9 cellular contexts compared by ENCODE assay signal in the genomic region with DNA sequence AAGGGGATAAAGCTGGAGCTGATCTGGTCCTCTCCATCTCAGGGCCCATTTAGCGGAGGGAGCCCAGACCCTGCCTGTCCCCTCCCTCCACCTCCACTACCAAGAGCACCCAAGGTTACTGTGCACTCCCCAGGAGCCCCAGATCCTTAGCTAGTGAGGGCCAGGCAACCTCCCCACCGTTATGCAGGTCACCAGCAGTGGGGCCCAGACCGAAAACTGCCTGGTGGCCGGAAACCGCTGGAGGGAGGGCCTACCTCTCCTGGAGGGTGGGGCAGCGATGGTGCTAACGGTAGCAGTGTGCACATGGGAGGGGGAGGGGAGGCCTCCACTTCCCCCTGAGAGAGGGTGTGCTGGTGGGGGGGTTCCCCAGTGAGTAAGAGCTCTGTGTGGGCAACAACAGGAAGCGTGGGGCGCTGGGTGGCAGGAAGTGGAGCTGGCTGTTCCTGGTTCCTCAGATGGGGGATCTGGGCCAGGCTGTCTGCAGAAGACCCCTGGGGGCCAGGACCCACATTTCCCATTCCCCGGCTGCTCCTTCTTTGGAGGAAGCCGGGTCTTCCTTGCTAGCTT. TPM values are rescaled to one million over a fixed set of nuclear protein-coding genes. Genes with fewer than 3 reads are reported as not detected.
DNase-seq lines count a peak whose midpoint lies in the region; ATAC-seq and TF ChIP-seq lines count a peak whose summit lies in the region.
"Had no signal": no experiment of that assay in that cellular context is flagged by ENCODE, and none has a peak within 500 bp of the region (broad histone marks: within the 10 kb centered on the region; RNA-seq: fewer than 3 reads in every experiment).

No MANE protein-coding gene starts in this region.

- no peak overlapping the region for H3K4me2 ChIP-seq in osteoblast (ENCODE audit: insufficient read depth, low read length)

- CTCF ChIA-PET in activated CD4-positive, alpha-beta T cell treated with anti-CD3 and anti-CD28 coated beads for 36 hours (lab: Charles Lee) = interaction anchor here (0.6 to 3.0 kb wide), 18 partner anchors 9 to 177 kb away, joined by 3 to 30 read pairs (median 4); partner anchors contain the start of genes ACBD4, HEXIM1 and MAP3K14

- peaks cover 41% of the 10 kb centered on the region for H3K4me1 ChIP-seq in osteoblast (ENCODE audit: insufficient read depth, low read length)
- peaks cover 0 to 14% (median 13%) of the 10 kb centered on the region in 4 donors for H3K4me1 ChIP-seq in tibial artery
- peaks cover 20% of the 10 kb centered on the region for H3K4me1 ChIP-seq in BE2C

- H3K36me3 ChIP-seq in osteoblast (ENCODE audit: insufficient read depth, low read length) (no peaks in the 10 kb centered on the region), tibial artery (no peaks in the 10 kb centered on the region), BE2C (no peaks in the 10 kb centered on the region)

- peaks cover 57% of the 10 kb centered on the region for H3K4me1 Mint-ChIP-seq in activated CD4-positive, alpha-beta T cell treated with anti-CD3 and anti-CD28 coated beads for 36 hours
- peaks cover 85% of the 10 kb centered on the region for H3K4me1 Mint-ChIP-seq in dendritic cell treated with granulocyte-macrophage colony-stimulating factor and Interleukin-4, amounts not matched to agents 40 ng/mL and 50 ng/mL, for 4 days (ENCODE audit: low read depth)

- no peak overlapping the region for H2AFZ ChIP-seq in osteoblast (ENCODE audit: low read length)

- intact Hi-C loops in activated CD4-positive, alpha-beta T cell treated with anti-CD3 and anti-CD28 coated beads for 36 hours (cut with DNase I, micrococcal nuclease) = loop anchor here in 1 of 2 experiments (1.0 to 5.0 kb wide), 7 partner anchors 65 to 966 kb away; partner anchors contain the start of genes GPATCH8, HEXIM1, HEXIM2 and KANSL1
- intact Hi-C loops in dendritic cell treated with granulocyte-macrophage colony-stimulating factor and Interleukin-4, amounts not matched to agents 40 ng/mL and 50 ng/mL, for 4 days (cut with micrococcal nuclease) = loop anchor here (5.0 kb wide), 1 partner anchor 91 kb away; the partner anchor contains the start of gene MAP3K14
- intact Hi-C loops in tibial artery (cut with DNase I; ENCODE audit: low total_unique reads) = no loop called here

- no peaks in the 10 kb centered on the region for H4K20me1 ChIP-seq in osteoblast (ENCODE audit: insufficient read depth, low read length)

- peak overlapping the region; percentile 94 for H3K4me3 Mint-ChIP-seq in activated CD4-positive, alpha-beta T cell treated with anti-CD3 and anti-CD28 coated beads for 36 hours
- H3K4me3 Mint-ChIP-seq in dendritic cell treated with granulocyte-macrophage colony-stimulating factor and Interleukin-4, amounts not matched to agents 40 ng/mL and 50 ng/mL, for 4 days = peak overlapping the region; percentile 93

- peak; percentile 98 for DNase-seq in activated CD4-positive, alpha-beta T cell treated with anti-CD3 and anti-CD28 coated beads for 36 hours
- DNase-seq in osteoblast (ENCODE audit: insufficient read length, low spot score, missing footprints) (peak; percentile 86), tibial artery (peak; percentile 81 to 85), SHP77 treated with DMSO at 0.1 percent for 48 hours (lab: John Stamatoyannopoulos, UW) (no peak), BE2C (no peak)

- H3K4me3 ChIP-seq in osteoblast (ENCODE audit: insufficient read depth, low read length) = no peak overlapping the region
- peak overlapping the region in 1 of 2 donors; percentile 1 for H3K4me3 ChIP-seq in tibial artery
- no peak overlapping the region for H3K4me3 ChIP-seq in BE2C (ENCODE audit: low read depth, low read length)

- H3K27me3 ChIP-seq in osteoblast (ENCODE audit: insufficient read depth, low read length) (peaks cover 18% of the 10 kb centered on the region), tibial artery (peaks cover 0 to 51% of the 10 kb centered on the region in 2 donors), BE2C (peaks cover 16% of the 10 kb centered on the region)

- H3K27ac ChIP-seq in osteoblast (ENCODE audit: low read depth, low read length) = no peak overlapping the region
- no peak overlapping the region for H3K27ac ChIP-seq in tibial artery
- H3K27ac ChIP-seq: epithelial cell of prostate had no signal

- peak overlapping the region; percentile 100 for H3K27ac Mint-ChIP-seq in activated CD4-positive, alpha-beta T cell treated with anti-CD3 and anti-CD28 coated beads for 36 hours
- peak overlapping the region; percentile 97 for H3K27ac Mint-ChIP-seq in dendritic cell treated with granulocyte-macrophage colony-stimulating factor and Interleukin-4, amounts not matched to agents 40 ng/mL and 50 ng/mL, for 4 days

- H3K9me3 Mint-ChIP-seq in activated CD4-positive, alpha-beta T cell treated with anti-CD3 and anti-CD28 coated beads for 36 hours (ENCODE audit: low read depth) = no peaks in the 10 kb centered on the region
- H3K9me3 Mint-ChIP-seq in dendritic cell treated with granulocyte-macrophage colony-stimulating factor and Interleukin-4, amounts not matched to agents 40 ng/mL and 50 ng/mL, for 4 days = no peaks in the 10 kb centered on the region

- no peak for TF ChIP-seq CTCF in osteoblast (IDR thresholded peaks at IDR 0.05; ENCODE audit: extremely low read depth, low read depth, low read length)
- no peak for TF ChIP-seq CTCF in tibial artery (IDR thresholded peaks at IDR 0.05)
- no peak for TF ChIP-seq CTCF in BE2C (IDR thresholded peaks at IDR 0.05; ENCODE audit: low read depth, low read length)

- ATAC-seq in GM19328 (IDR thresholded peaks at IDR 0.05; ENCODE audit: unreplicated experiment) = peak; percentile 45
- peak; percentile 36 for ATAC-seq in HG03571 (IDR thresholded peaks at IDR 0.05; ENCODE audit: unreplicated experiment)
- peak; percentile 61 for ATAC-seq in activated CD4-positive, alpha-beta T cell treated with anti-CD3 and anti-CD28 coated beads for 36 hours

- no peaks in the 10 kb centered on the region for H3K27me3 Mint-ChIP-seq in activated CD4-positive, alpha-beta T cell treated with anti-CD3 and anti-CD28 coated beads for 36 hours
- H3K27me3 Mint-ChIP-seq in dendritic cell treated with granulocyte-macrophage colony-stimulating factor and Interleukin-4, amounts not matched to agents 40 ng/mL and 50 ng/mL, for 4 days = no peaks in the 10 kb centered on the region

- H3K9me3 ChIP-seq in osteoblast (ENCODE audit: low read depth, low read length) (no peaks in the 10 kb centered on the region), tibial artery (no peaks in the 10 kb centered on the region), BE2C (no peaks in the 10 kb centered on the region)

- H3K79me2 ChIP-seq in osteoblast (ENCODE audit: insufficient read depth, low read length) = no peaks in the 10 kb centered on the region

- H3K36me3 Mint-ChIP-seq in activated CD4-positive, alpha-beta T cell treated with anti-CD3 and anti-CD28 coated beads for 36 hours (ENCODE audit: low read depth) = peaks cover 32% of the 10 kb centered on the region
- peaks cover 54% of the 10 kb centered on the region for H3K36me3 Mint-ChIP-seq in dendritic cell treated with granulocyte-macrophage colony-stimulating factor and Interleukin-4, amounts not matched to agents 40 ng/mL and 50 ng/mL, for 4 days (ENCODE audit: low read depth)

- POLR2A ChIA-PET in activated CD4-positive, alpha-beta T cell treated with anti-CD3 and anti-CD28 coated beads for 36 hours (lab: Charles Lee) = interaction anchor here (0.5 to 7.9 kb wide), 14 partner anchors 9 to 254 kb away, joined by 3 to 86 read pairs (median 8); partner anchors contain the start of genes ACBD4, HEXIM1, HEXIM2 and MAP3K14

RNA-seq across cellular contexts. Expression of gene FMNL1, which starts 4.4 kb away (rescaled TPM):
- 100 to 1,000 TPM; 268 to 295 TPM for total RNA-seq in activated CD4-positive, alpha-beta T cell treated with anti-CD3 and anti-CD28 coated beads for 36 hours
- total RNA-seq in osteoblast = 2.7 and 3.6 TPM in 2 replicates
- polyA plus RNA-seq in BE2C (2012; ENCODE audit: insufficient read depth, insufficient read length, low read depth) = 64.8 TPM

RNA-seq across cellular contexts. Expression of gene SPATA32, which starts 35.8 kb away (rescaled TPM):
- under 1 TPM; 0.21 to 0.25 TPM for total RNA-seq in activated CD4-positive, alpha-beta T cell treated with anti-CD3 and anti-CD28 coated beads for 36 hours
- total RNA-seq in osteoblast = not detected in 2 replicates
- not detected for polyA plus RNA-seq in BE2C (2012; ENCODE audit: insufficient read depth, insufficient read length, low read depth)

Comparison
In these comparisons a context has a peak if more than half of its experiments do, and no peak if none do; other contexts are left out.
1. DNase-seq: peak in activated CD4-positive, alpha-beta T cell treated with anti-CD3 and anti-CD28 coated beads for 36 hours (single experiment), osteoblast (single experiment) and tibial artery (2 of 2); none in SHP77 treated with DMSO at 0.1 percent for 48 hours (single experiment) and BE2C (single experiment).
2. RNA of gene FMNL1, which starts 4.4 kb away (total RNA-seq): 268 to 295 TPM in activated CD4-positive, alpha-beta T cell treated with anti-CD3 and anti-CD28 coated beads for 36 hours; 2.7 to 3.6 TPM in osteoblast; every median in the first group is over 10 times any median in the second.
3. Peak in every context shown above with its lines, with median percentiles within 50 percentile points of each other: ATAC-seq.